Comparison of ENCODE assay signal across 1 cellular context in the genomic region with DNA sequence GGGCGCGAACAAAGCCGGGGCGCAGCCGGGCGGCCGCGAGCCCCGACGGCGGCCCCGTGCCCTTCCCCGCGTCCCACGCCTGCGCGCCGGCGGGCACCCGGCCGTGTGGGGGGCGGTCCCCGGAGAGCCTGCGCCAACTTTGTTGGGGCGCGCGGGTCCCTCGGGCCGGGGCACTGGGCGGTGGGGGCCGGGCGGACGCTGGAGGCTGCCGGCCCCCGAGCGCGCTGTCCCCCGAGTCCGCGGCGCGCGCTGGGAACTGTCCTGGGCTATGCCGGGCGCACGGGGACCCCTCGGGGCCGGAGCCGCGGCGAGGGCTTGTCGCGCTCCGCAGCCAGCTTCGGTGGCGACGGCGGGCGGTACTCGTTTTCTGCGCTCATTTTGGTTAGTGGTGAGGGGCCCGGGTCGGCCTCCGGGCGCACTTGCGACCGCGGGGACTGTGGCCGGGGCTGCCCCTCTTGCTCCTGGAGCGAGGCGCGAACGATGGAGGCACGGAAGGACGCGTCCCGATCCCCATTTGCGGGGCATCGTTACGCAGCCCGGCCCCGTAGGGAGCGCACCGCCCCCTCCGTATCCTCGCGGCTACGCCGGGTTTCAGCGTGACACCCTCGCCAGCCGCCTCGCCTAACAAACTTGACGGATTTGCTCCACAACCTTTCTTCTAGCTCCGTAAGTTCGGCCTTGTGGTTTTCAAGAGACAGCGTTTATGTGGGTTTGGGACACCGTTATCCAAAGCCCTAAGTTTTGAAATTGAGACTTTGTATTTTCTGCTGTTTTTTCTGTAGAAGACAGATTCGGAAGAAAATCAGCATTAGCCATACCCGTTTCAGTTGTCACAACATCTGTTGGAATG.
TF ChIP-seq lines count a peak whose summit lies in the region.

No MANE protein-coding gene starts in this region.

TF ChIP-seq in SK-N-SH, 30 proteins besides CTCF, POLR2A, EP300 and RAD21:
- TF ChIP-seq GATA2 (CRISPR knock-in tag; IDR thresholded peaks at IDR 0.05) (no peak), RFX5 (IDR thresholded peaks at IDR 0.05; ENCODE audit: low read length) (no peak), POLR2AphosphoS5 (IDR thresholded peaks at IDR 0.05; ENCODE audit: low read depth, low read length) (no peak), YY1 (IDR thresholded peaks at IDR 0.05; ENCODE audit: low read depth) (no peak), MXI1 (IDR thresholded peaks at IDR 0.05; ENCODE audit: low read depth, low read length) (peak; percentile 84), RCOR1 (IDR thresholded peaks at IDR 0.05; ENCODE audit: low read length) (no peak), NRF1 (IDR thresholded peaks at IDR 0.05; ENCODE audit: low read depth, low read length) (no peak), SIN3A (IDR thresholded peaks at IDR 0.05; ENCODE audit: borderline replicate concordance, low read depth, low read length) (peak; percentile 16; the same call in 1 of the 2 replicates), NFIC (IDR thresholded peaks at IDR 0.05; ENCODE audit: borderline replicate concordance) (no peak), FOXJ3 (CRISPR knock-in tag; IDR thresholded peaks at IDR 0.05) (no peak), TAF1 (IDR thresholded peaks at IDR 0.05; ENCODE audit: borderline replicate concordance, low read depth, low read length) (no peak; the same call in 1 of the 2 replicates), TEAD4 (IDR thresholded peaks at IDR 0.05; ENCODE audit: borderline replicate concordance, insufficient read depth) (no peak), FOSL2 (IDR thresholded peaks at IDR 0.05; ENCODE audit: borderline replicate concordance, low read depth) (no peak), GABPA (IDR thresholded peaks at IDR 0.05; ENCODE audit: low read depth) (no peak)
- TF ChIP-seq, protein P1, sequence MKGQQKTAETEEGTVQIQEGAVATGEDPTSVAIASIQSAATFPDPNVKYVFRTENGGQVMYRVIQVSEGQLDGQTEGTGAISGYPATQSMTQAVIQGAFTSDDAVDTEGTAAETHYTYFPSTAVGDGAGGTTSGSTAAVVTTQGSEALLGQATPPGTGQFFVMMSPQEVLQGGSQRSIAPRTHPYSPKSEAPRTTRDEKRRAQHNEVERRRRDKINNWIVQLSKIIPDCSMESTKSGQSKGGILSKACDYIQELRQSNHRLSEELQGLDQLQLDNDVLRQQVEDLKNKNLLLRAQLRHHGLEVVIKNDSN (IDR thresholded peaks at IDR 0.05; ENCODE audit: borderline replicate concordance, low read depth) = no peak
- TF ChIP-seq, protein P2, sequence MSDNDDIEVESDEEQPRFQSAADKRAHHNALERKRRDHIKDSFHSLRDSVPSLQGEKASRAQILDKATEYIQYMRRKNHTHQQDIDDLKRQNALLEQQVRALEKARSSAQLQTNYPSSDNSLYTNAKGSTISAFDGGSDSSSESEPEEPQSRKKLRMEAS (IDR thresholded peaks at IDR 0.05; ENCODE audit: low read depth) = peak; percentile 86
- TF ChIP-seq, protein P3, sequence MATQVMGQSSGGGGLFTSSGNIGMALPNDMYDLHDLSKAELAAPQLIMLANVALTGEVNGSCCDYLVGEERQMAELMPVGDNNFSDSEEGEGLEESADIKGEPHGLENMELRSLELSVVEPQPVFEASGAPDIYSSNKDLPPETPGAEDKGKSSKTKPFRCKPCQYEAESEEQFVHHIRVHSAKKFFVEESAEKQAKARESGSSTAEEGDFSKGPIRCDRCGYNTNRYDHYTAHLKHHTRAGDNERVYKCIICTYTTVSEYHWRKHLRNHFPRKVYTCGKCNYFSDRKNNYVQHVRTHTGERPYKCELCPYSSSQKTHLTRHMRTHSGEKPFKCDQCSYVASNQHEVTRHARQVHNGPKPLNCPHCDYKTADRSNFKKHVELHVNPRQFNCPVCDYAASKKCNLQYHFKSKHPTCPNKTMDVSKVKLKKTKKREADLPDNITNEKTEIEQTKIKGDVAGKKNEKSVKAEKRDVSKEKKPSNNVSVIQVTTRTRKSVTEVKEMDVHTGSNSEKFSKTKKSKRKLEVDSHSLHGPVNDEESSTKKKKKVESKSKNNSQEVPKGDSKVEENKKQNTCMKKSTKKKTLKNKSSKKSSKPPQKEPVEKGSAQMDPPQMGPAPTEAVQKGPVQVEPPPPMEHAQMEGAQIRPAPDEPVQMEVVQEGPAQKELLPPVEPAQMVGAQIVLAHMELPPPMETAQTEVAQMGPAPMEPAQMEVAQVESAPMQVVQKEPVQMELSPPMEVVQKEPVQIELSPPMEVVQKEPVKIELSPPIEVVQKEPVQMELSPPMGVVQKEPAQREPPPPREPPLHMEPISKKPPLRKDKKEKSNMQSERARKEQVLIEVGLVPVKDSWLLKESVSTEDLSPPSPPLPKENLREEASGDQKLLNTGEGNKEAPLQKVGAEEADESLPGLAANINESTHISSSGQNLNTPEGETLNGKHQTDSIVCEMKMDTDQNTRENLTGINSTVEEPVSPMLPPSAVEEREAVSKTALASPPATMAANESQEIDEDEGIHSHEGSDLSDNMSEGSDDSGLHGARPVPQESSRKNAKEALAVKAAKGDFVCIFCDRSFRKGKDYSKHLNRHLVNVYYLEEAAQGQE (IDR thresholded peaks at IDR 0.05; ENCODE audit: low read depth, low read length) = no peak
- TF ChIP-seq, protein P4, sequence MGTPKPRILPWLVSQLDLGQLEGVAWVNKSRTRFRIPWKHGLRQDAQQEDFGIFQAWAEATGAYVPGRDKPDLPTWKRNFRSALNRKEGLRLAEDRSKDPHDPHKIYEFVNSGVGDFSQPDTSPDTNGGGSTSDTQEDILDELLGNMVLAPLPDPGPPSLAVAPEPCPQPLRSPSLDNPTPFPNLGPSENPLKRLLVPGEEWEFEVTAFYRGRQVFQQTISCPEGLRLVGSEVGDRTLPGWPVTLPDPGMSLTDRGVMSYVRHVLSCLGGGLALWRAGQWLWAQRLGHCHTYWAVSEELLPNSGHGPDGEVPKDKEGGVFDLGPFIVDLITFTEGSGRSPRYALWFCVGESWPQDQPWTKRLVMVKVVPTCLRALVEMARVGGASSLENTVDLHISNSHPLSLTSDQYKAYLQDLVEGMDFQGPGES (IDR thresholded peaks at IDR 0.05; ENCODE audit: low read depth, low read length) = no peak
- TF ChIP-seq, protein P5, sequence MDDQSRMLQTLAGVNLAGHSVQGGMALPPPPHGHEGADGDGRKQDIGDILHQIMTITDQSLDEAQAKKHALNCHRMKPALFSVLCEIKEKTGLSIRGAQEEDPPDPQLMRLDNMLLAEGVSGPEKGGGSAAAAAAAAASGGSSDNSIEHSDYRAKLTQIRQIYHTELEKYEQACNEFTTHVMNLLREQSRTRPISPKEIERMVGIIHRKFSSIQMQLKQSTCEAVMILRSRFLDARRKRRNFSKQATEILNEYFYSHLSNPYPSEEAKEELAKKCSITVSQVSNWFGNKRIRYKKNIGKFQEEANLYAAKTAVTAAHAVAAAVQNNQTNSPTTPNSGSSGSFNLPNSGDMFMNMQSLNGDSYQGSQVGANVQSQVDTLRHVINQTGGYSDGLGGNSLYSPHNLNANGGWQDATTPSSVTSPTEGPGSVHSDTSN (IDR thresholded peaks at IDR 0.05) = no peak
